ENCODE assay signal across 8 cellular contexts in genomic region chr12:96985515-96986362, GRCh38.
DNase-seq lines count a peak whose midpoint lies in the region; ATAC-seq and TF ChIP-seq lines count a peak whose summit lies in the region.

No MANE protein-coding gene starts in this region.

- H3K27ac Mint-ChIP-seq in activated naive CD8-positive, alpha-beta T cell treated with anti-CD3 and anti-CD28 coated beads, Interleukin-2, amount 50 U/mL, for 24 hours: no peak overlapping the region

- no peaks in the 10 kb centered on the region for H3K9me3 Mint-ChIP-seq in activated naive CD8-positive, alpha-beta T cell treated with anti-CD3 and anti-CD28 coated beads, Interleukin-2, amount 50 U/mL, for 24 hours

- no peaks in the 10 kb centered on the region for H3K36me3 Mint-ChIP-seq in activated naive CD8-positive, alpha-beta T cell treated with anti-CD3 and anti-CD28 coated beads, Interleukin-2, amount 50 U/mL, for 24 hours (ENCODE audit: low read depth)

- ATAC-seq in GM18909 (IDR thresholded peaks at IDR 0.05; ENCODE audit: poor library complexity, unreplicated experiment) (peak; percentile 88), HG03108 (IDR thresholded peaks at IDR 0.05; ENCODE audit: unreplicated experiment) (peak; percentile 82)
- ATAC-seq in activated naive CD8-positive, alpha-beta T cell treated with anti-CD3 and anti-CD28 coated beads, Interleukin-2, amount 50 U/mL, for 24 hours: peak; percentile 77

- H3K4me3 Mint-ChIP-seq in activated naive CD8-positive, alpha-beta T cell treated with anti-CD3 and anti-CD28 coated beads, Interleukin-2, amount 50 U/mL, for 24 hours: peak overlapping the region; percentile 45

- peak; percentile 31 for TF ChIP-seq CTCF in AG09319 (IDR thresholded peaks at IDR 0.05; ENCODE audit: low read depth, low read length)

- DNase-seq in AG09319 (ENCODE audit: extremely low read depth, low read depth) (no peak), RPMI8226 (peak; percentile 58), iPS-NIHi11 (ENCODE audit: low spot score) (peak; percentile 72), pons (ENCODE audit: low spot score) (no peak)
- DNase-seq in activated naive CD8-positive, alpha-beta T cell treated with anti-CD3 and anti-CD28 coated beads, Interleukin-2, amount 50 U/mL, for 24 hours: peak; percentile 47
- peak; percentile 47 for DNase-seq in stimulated activated CD4-positive, alpha-beta T cell treated with anti-CD3 and anti-CD28 coated beads, Interleukin-15, amount 100 ng/mL, for 24 hours

- H3K27me3 Mint-ChIP-seq in activated naive CD8-positive, alpha-beta T cell treated with anti-CD3 and anti-CD28 coated beads, Interleukin-2, amount 50 U/mL, for 24 hours: peaks cover 34% of the 10 kb centered on the region

- H3K4me1 Mint-ChIP-seq in activated naive CD8-positive, alpha-beta T cell treated with anti-CD3 and anti-CD28 coated beads, Interleukin-2, amount 50 U/mL, for 24 hours: peaks cover 4% of the 10 kb centered on the region

Comparison
In these comparisons a context has a peak if more than half of its experiments do, and no peak if none do; other contexts are left out.
1. DNase-seq: peak in RPMI8226 (single experiment), activated naive CD8-positive, alpha-beta T cell treated with anti-CD3 and anti-CD28 coated beads, Interleukin-2, amount 50 U/mL, for 24 hours (single experiment), iPS-NIHi11 (single experiment) and stimulated activated CD4-positive, alpha-beta T cell treated with anti-CD3 and anti-CD28 coated beads, Interleukin-15, amount 100 ng/mL, for 24 hours (single experiment); none in AG09319 (single experiment) and pons (single experiment).
2. Peak in every context shown above with its lines, with median percentiles within 50 percentile points of each other: ATAC-seq.